8 cellular contexts compared by ENCODE assay signal in the genomic region with DNA sequence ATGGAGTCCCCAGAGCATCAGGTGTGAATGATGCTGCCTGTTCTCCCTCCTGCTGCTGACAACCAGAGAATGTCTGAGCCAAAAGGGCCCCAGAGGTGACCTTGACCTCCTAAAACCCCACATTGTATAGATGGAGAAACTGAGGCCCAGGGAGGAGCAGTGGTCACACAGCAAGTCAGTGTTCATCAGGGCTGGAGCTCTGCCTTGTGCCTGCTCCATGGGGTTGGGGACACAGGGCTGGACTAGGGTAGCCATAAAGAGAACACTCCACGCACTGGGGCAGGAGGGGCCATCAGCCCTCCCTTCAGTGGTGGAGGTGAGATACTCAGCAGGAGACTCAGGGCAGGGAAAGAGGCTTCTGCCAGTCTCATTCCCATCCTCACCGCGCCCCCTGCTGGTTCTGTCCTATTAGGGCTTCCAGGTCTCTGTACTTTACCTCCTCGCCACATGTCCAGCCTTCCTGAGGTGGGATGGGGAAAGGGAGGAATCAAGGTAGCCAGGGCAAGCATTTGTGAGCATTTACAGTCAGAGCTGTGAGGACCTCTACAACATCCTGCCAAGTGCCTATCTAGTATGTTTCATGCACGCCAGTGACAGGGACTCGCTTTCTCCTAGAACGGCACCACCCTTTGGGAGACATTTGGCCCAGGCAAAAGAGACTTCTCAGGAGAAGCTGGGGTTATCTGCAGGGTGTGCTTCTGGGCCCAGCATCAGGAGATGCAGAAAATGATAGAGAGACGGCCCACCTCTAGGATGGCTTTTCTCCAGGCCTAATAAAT. TPM values are rescaled to one million over a fixed set of nuclear protein-coding genes. Genes with fewer than 3 reads are reported as not detected.
DNase-seq lines count a peak whose midpoint lies in the region; ATAC-seq, FAIRE-seq and TF ChIP-seq lines count a peak whose summit lies in the region.

No MANE protein-coding gene starts in this region.

- H3K36me3 ChIP-seq in endothelial cell of umbilical vein (ENCODE audit: control insufficient read depth in 2 of 2, extremely low read depth in 1 of 2, insufficient read depth in 2 of 2, low read length in 2 of 2): no peaks in the 10 kb centered on the region

- no peak overlapping the region for H3K27ac Mint-ChIP-seq in stimulated activated effector memory CD8-positive, alpha-beta T cell treated with anti-CD3 and anti-CD28 coated beads, Interleukin-12 subunit alpha, Interleukin-12 subunit beta, amount 100 ng/mL, for 72 hours

- no peak overlapping the region for H3K4me2 ChIP-seq in endothelial cell of umbilical vein (ENCODE audit: insufficient read depth, low read length)

- POLR2A ChIA-PET in AG04449 (lab: Yijun Ruan, JAX) (no interaction called here), endothelial cell of umbilical vein (lab: Charles Lee) (no interaction called here)

- H3K4me1 Mint-ChIP-seq in stimulated activated effector memory CD8-positive, alpha-beta T cell treated with anti-CD3 and anti-CD28 coated beads, Interleukin-12 subunit alpha, Interleukin-12 subunit beta, amount 100 ng/mL, for 72 hours: no peaks in the 10 kb centered on the region

- no peak overlapping the region for H3K9ac ChIP-seq in endothelial cell of umbilical vein (replicated peaks; ENCODE audit: extremely low read depth, insufficient read depth, low read length)

- no peak overlapping the region for H3K27ac ChIP-seq in endothelial cell of umbilical vein (ENCODE audit: insufficient read depth, low read depth, low read length)

- H3K9me1 ChIP-seq in endothelial cell of umbilical vein (replicated peaks; ENCODE audit: control insufficient read depth, extremely low read depth, insufficient read depth, low read length): no peaks in the 10 kb centered on the region

- no peaks in the 10 kb centered on the region for H3K9me3 Mint-ChIP-seq in stimulated activated effector memory CD8-positive, alpha-beta T cell treated with anti-CD3 and anti-CD28 coated beads, Interleukin-12 subunit alpha, Interleukin-12 subunit beta, amount 100 ng/mL, for 72 hours

- intact Hi-C loops in endothelial cell of umbilical vein (cut with micrococcal nuclease): loop anchor here (1.0 to 5.0 kb wide), 3 partner anchors 9 to 103 kb away; a partner anchor contains a TSS

- dilution Hi-C loops in endothelial cell of umbilical vein (cut with MboI; ENCODE audit: extremely low pct_ligation_motif_present, low sequenced_read_pairs): no loop called here

- H3K4me1 ChIP-seq in endothelial cell of umbilical vein (ENCODE audit: control insufficient read depth, extremely low read depth, insufficient read depth, low read length): peaks cover 8% of the 10 kb centered on the region

- H3K36me3 Mint-ChIP-seq in stimulated activated effector memory CD8-positive, alpha-beta T cell treated with anti-CD3 and anti-CD28 coated beads, Interleukin-12 subunit alpha, Interleukin-12 subunit beta, amount 100 ng/mL, for 72 hours: no peaks in the 10 kb centered on the region

- no peak overlapping the region for H3K4me3 Mint-ChIP-seq in stimulated activated effector memory CD8-positive, alpha-beta T cell treated with anti-CD3 and anti-CD28 coated beads, Interleukin-12 subunit alpha, Interleukin-12 subunit beta, amount 100 ng/mL, for 72 hours

- TF ChIP-seq POLR2A in endothelial cell of umbilical vein (IDR thresholded peaks at IDR 0.05; ENCODE audit: low read depth, low read length): no peak

- FAIRE-seq in endothelial cell of umbilical vein (lab: Jason Lieb, UNC): peak; percentile 84

- H3K4me3 ChIP-seq in AG04449 (ENCODE audit: low read depth, low read length) (no peak overlapping the region), endothelial cell of umbilical vein (replicated peaks in 1 of 3; ENCODE audit: insufficient read depth in 1 of 3, low read depth in 1 of 3, low read length in 3 of 3) (no peak overlapping the region)

- H4K20me1 ChIP-seq in endothelial cell of umbilical vein (replicated peaks; ENCODE audit: control insufficient read depth, extremely low read depth, insufficient read depth, low read length): no peaks in the 10 kb centered on the region

- TF ChIP-seq CTCF in AG04449 (IDR thresholded peaks at IDR 0.05; ENCODE audit: insufficient read depth, low read length, missing control alignments) (peak; percentile 93), endothelial cell of umbilical vein (IDR thresholded peaks at IDR 0.05; ENCODE audit: extremely low read depth in 1 of 2, insufficient read depth in 1 of 2, low read depth in 1 of 2, low read length in 2 of 2) (peak; percentile 85)

- peaks cover 0 to 7% of the 10 kb centered on the region in 2 experiments for H3K27me3 ChIP-seq in endothelial cell of umbilical vein (ENCODE audit: control insufficient read depth in 2 of 2, insufficient read depth in 2 of 2, low read length in 2 of 2)

- no peak overlapping the region for H2AFZ ChIP-seq in endothelial cell of umbilical vein (ENCODE audit: low read depth, low read length)

- DNase-seq in AG04449 (ENCODE audit: low read depth, low spot score) (no peak), GM19240 (ENCODE audit: insufficient read length, low spot score) (peak; percentile 32), NCI-H748 treated with DMSO at 0.1 percent for 48 hours (lab: John Stamatoyannopoulos, UW) (peak; percentile 4), endothelial cell of umbilical vein (ENCODE audit: low read depth, low spot score) (peak; percentile 70), myocyte (ENCODE audit: low read depth) (peak; percentile 71)
- peak; percentile 9 for DNase-seq in activated CD8-positive, alpha-beta memory T cell treated with anti-CD3 and anti-CD28 coated beads, Interleukin-2, amount 50 U/mL, for 1 hour (ENCODE audit: extremely low read depth)
- peak; percentile 52 to 76 for DNase-seq in stimulated activated effector memory CD8-positive, alpha-beta T cell treated with anti-CD3 and anti-CD28 coated beads, Interleukin-12 subunit alpha, Interleukin-12 subunit beta, amount 100 ng/mL, for 72 hours (ENCODE audit: low spot score in 2 of 2)

- no peaks in the 10 kb centered on the region for H3K79me2 ChIP-seq in endothelial cell of umbilical vein (ENCODE audit: control insufficient read depth, insufficient read depth, low read length)

- CTCF ChIA-PET in AG04449 (lab: Yijun Ruan, JAX) (interaction anchor here (0.7 to 18.2 kb wide), 34 partner anchors 8 to 330 kb away, joined by 3 to 416 read pairs (median 5); a partner anchor contains a TSS), endothelial cell of umbilical vein (lab: Charles Lee) (interaction anchor here (0.6 to 6.6 kb wide), 22 partner anchors 10 to 329 kb away, joined by 3 to 100 read pairs (median 4); no protein-coding TSS in a partner anchor)

- BruUV-seq in endothelial cell of umbilical vein (replicated peaks; lab: Mats Ljungman, UMichigan): TSS peak; percentile 60

- no peaks in the 10 kb centered on the region for H3K9me3 ChIP-seq in endothelial cell of umbilical vein (replicated peaks; ENCODE audit: control insufficient read depth, insufficient read depth, low read length)

- ATAC-seq in stimulated activated effector memory CD8-positive, alpha-beta T cell treated with anti-CD3 and anti-CD28 coated beads, Interleukin-12 subunit alpha, Interleukin-12 subunit beta, amount 100 ng/mL, for 72 hours: peak; percentile 59
- no peak for ATAC-seq in GM21423 (IDR thresholded peaks at IDR 0.05; ENCODE audit: unreplicated experiment)

TF ChIP-seq in endothelial cell of umbilical vein, 7 proteins besides CTCF, POLR2A, EP300 and RAD21:
- TF ChIP-seq JUN (IDR thresholded peaks at IDR 0.05; ENCODE audit: borderline replicate concordance, insufficient read depth, insufficient read length, low read depth): no peak
- no peak for TF ChIP-seq MYC (IDR thresholded peaks at IDR 0.05; ENCODE audit: low read depth, low read length)
- TF ChIP-seq POLR2AphosphoS5 (IDR thresholded peaks at IDR 0.05; ENCODE audit: insufficient read depth, low read depth, low read length): no peak
- TF ChIP-seq FOS (IDR thresholded peaks at IDR 0.05; ENCODE audit: borderline replicate concordance, insufficient read depth, low read length): no peak
- no peak for TF ChIP-seq GATA2 (IDR thresholded peaks at IDR 0.05; ENCODE audit: insufficient read depth, insufficient read length, low read depth, low read length)
- TF ChIP-seq, protein P1, sequence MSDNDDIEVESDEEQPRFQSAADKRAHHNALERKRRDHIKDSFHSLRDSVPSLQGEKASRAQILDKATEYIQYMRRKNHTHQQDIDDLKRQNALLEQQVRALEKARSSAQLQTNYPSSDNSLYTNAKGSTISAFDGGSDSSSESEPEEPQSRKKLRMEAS (IDR thresholded peaks at IDR 0.05; ENCODE audit: insufficient read depth, insufficient read length): no peak
- no peak for TF ChIP-seq EZH2 (IDR thresholded peaks at IDR 0.05; ENCODE audit: borderline replicate concordance, low read depth, low read length, severe bottlenecking)
TF ChIP-seq in endothelial cell of umbilical vein: peak in this region for 0.

RNA-seq across cellular contexts. Expression of a gene that starts 43.2 kb away (rescaled TPM):
- total RNA-seq in endothelial cell of umbilical vein (7.0 and 7.6 TPM in 2 replicates), myocyte (4.3 and 6.2 TPM in 2 replicates)
- polyA plus RNA-seq in endothelial cell of umbilical vein: 5.5 and 5.9 TPM in 2 replicates
- 3.4 and 3.6 TPM in 2 replicates for polyA plus RNA-seq in endothelial cell of umbilical vein (2011; cell fraction: cytosol; rRNA removed)
- polyA plus RNA-seq in endothelial cell of umbilical vein (2011; cell fraction: nucleus; rRNA removed): 16.1 and 19.0 TPM in 2 replicates
- polyA plus RNA-seq in endothelial cell of umbilical vein (2012): 5.6 and 6.1 TPM in 2 replicates
- polyA minus RNA-seq in endothelial cell of umbilical vein: 21.2 and 21.9 TPM in 2 replicates
- polyA minus RNA-seq in endothelial cell of umbilical vein (2011; cell fraction: cytosol; rRNA and poly(A)+ RNA removed): 15.4 TPM
- polyA minus RNA-seq in endothelial cell of umbilical vein (2011; cell fraction: nucleus; rRNA and poly(A)+ RNA removed): 16.5 and 19.2 TPM in 2 replicates
- polyA plus RNA-seq in myocyte (2012): 3.9 TPM
